ENCODE assay signal across 8 cellular contexts in the genomic region with DNA sequence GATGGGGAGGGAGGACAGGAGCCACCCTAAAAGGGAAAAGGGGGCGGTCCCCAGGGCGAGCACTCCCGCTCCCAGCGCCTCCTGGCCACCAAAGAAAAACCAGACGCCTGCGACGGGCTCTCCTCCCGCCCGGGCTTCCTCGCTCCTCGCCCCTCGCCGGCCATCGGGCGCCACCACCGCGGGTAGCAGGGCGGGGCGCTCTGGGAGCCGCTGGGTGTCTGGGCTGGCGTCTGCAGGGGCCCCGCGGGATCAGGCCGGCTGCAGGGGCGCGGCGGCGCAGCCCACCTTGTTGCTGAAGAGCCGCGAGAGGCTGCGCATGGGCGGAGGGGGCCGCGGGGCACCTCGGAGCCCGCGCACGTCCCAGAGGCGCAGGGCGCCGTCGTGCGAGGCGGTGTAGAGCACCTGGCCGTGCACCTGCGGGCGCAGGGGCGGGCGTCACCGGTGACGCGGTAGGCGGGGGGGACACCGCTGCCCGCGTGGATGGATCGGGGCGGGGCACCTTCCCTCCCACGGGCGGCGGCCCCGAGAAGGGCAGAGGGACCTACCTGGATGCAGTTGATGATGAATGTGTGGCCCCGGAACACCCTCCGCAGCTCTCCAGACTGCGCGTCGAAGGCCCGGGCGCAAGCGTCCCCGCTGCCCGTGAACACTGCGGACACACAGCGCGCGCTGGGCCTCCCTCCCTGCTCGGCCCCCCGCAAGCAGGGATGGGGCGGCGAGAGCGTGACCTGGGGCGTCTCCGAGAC. TPM values are rescaled to one million over a fixed set of nuclear protein-coding genes. Genes with fewer than 3 reads are reported as not detected.
DNase-seq lines count a peak whose midpoint lies in the region; ATAC-seq, FAIRE-seq and TF ChIP-seq lines count a peak whose summit lies in the region.

No MANE protein-coding gene starts in this region.

- SMC1A ChIA-PET in GM12878 (lab: Charles Lee; ENCODE audit: uncharacterized antibody, unreplicated experiment) = no interaction called here

- RAD21 ChIA-PET in GM12878 (lab: Charles Lee; ENCODE audit: unreplicated experiment) = interaction anchor here (1.4 kb wide), 1 partner anchor 13 kb away, joined by 3 read pairs; no protein-coding TSS in a partner anchor

- DNase-seq in D341Med (ENCODE audit: low spot score) (peak; percentile 67), NCI-H2171 treated with DMSO at 0.1 percent for 48 hours (lab: John Stamatoyannopoulos, UW) (peak; percentile 33), GM12878 (ENCODE audit: low read depth, low spot score) (no peak), LoVo (ENCODE audit: low spot score) (no peak), GF-D8 (lab: John Stamatoyannopoulos, UW) (no peak)
- DNase-seq in naive thymus-derived CD8-positive, alpha-beta T cell = peak; percentile 35 to 78 (median 65)

- no peak for TF ChIP-seq POLR2A in GM12878 (IDR thresholded peaks at IDR 0.05; ENCODE audit: low read depth, low read length)
- no peak for TF ChIP-seq POLR2A in GM18505 (IDR thresholded peaks at IDR 0.05; ENCODE audit: borderline replicate concordance, extremely low read depth, insufficient read depth, insufficient read length)

- peak overlapping the region in 9 of 10 donors; percentile 59 to 90 (median 83) for H3K4me3 Mint-ChIP-seq in naive thymus-derived CD8-positive, alpha-beta T cell

- FAIRE-seq in GM12878 (lab: Jason Lieb, UNC) = no peak

- TF ChIP-seq EP300 in GM12878 (IDR thresholded peaks at IDR 0.05; ENCODE audit: borderline replicate concordance in 1 of 2, control insufficient read depth in 1 of 2, low read depth in 2 of 2, low read length in 2 of 2) = no peak

- H3K4me3 ChIP-seq in GM12878 = peak overlapping the region; percentile 45; the same call in 1 of the 2 replicates

- H3K27me3 ChIP-seq in GM12878 (replicated peaks in 1 of 2; ENCODE audit: control insufficient read depth in 2 of 2, insufficient read depth in 2 of 2, low read length in 1 of 2) = peaks cover 2 to 3% of the 10 kb centered on the region in 2 experiments; a peak in 3 of 4 replicates

- intact Hi-C loops in GM12878 (cut with micrococcal nuclease; ENCODE audit: unreplicated experiment) = no loop called here

- peak overlapping the region in 5 of 10 donors; percentile 74 to 93 (median 91) for H3K27ac Mint-ChIP-seq in naive thymus-derived CD8-positive, alpha-beta T cell

- ATAC-seq in GM12878 (peak; percentile 52), GM18505 (IDR thresholded peaks at IDR 0.05; ENCODE audit: unreplicated experiment) (no peak), HG03280 (IDR thresholded peaks at IDR 0.05; ENCODE audit: unreplicated experiment) (no peak)
- peak; percentile 83 to 87 for ATAC-seq in naive thymus-derived CD8-positive, alpha-beta T cell

- no peaks in the 10 kb centered on the region for H3K9me3 Mint-ChIP-seq in naive thymus-derived CD8-positive, alpha-beta T cell

- H3K27ac ChIP-seq in GM12878 (ENCODE audit: control insufficient read depth, insufficient read depth) = no peak overlapping the region

- in situ Hi-C loops in GM12878 (cut with MboI) = loop anchor here (5.0 kb wide), 1 partner anchor 66 kb away; no protein-coding TSS in a partner anchor

- TF ChIP-seq RAD21 in GM12878 (IDR thresholded peaks at IDR 0.05; ENCODE audit: insufficient read depth, low read depth, low read length) = no peak

- TF ChIP-seq CTCF in GM12878 (IDR thresholded peaks at IDR 0.05 in 2 of 3, conservative IDR thresholded peaks at IDR 0.05 in 1 of 3; ENCODE audit: control insufficient read depth in 2 of 3, extremely low read depth in 1 of 3, insufficient read depth in 1 of 3, low read depth in 3 of 3, low read length in 3 of 3) = no peak

- CTCF ChIA-PET in GM12878 (lab: Yijun Ruan, JAX) = no interaction called here

- H2AFZ ChIP-seq in GM12878 (ENCODE audit: control insufficient read depth, low read depth, low read length) = peak overlapping the region; percentile 62

- H3K79me2 ChIP-seq in GM12878 (ENCODE audit: control insufficient read depth, insufficient read depth, low read length) = no peaks in the 10 kb centered on the region

- no peaks in the 10 kb centered on the region; the same call in 2 of the 3 replicates for H3K9me3 ChIP-seq in GM12878 (replicated peaks; ENCODE audit: control insufficient read depth, insufficient read depth, low read length)

- H3K36me3 Mint-ChIP-seq in naive thymus-derived CD8-positive, alpha-beta T cell = peaks cover 0 to 24% (median 3%) of the 10 kb centered on the region in 3 donors

- POLR2A ChIA-PET in GM12878 (lab: Charles Lee) = no interaction called here
- POLR2A ChIA-PET in naive thymus-derived CD8-positive, alpha-beta T cell (lab: Charles Lee) = interaction anchor here (0.7 to 0.8 kb wide), 2 partner anchors 10 to 67 kb away, joined by 3 to 5 read pairs; no protein-coding TSS in a partner anchor

- no TSS peak for BruUV-seq in GM12878 (replicated peaks; lab: Mats Ljungman, UMichigan)

- no peaks in the 10 kb centered on the region for H4K20me1 ChIP-seq in GM12878 (ENCODE audit: control insufficient read depth, insufficient read depth)

- peaks cover 14 to 16% (median 15%) of the 10 kb centered on the region in 4 donors for H3K4me1 Mint-ChIP-seq in naive thymus-derived CD8-positive, alpha-beta T cell

- peaks cover 7% of the 10 kb centered on the region for H3K4me1 ChIP-seq in GM12878 (ENCODE audit: control insufficient read depth, insufficient read depth, low read length)

- peaks cover 0 to 4% of the 10 kb centered on the region in 2 experiments; a peak in 2 of 4 replicates for H3K36me3 ChIP-seq in GM12878 (ENCODE audit: control insufficient read depth in 2 of 2, insufficient read depth in 2 of 2, low read length in 1 of 2)

- H3K9ac ChIP-seq in GM12878 (ENCODE audit: control insufficient read depth, insufficient read depth, low read length) = no peak overlapping the region

- peaks cover 3 to 10% (median 6%) of the 10 kb centered on the region in 5 donors for H3K27me3 Mint-ChIP-seq in naive thymus-derived CD8-positive, alpha-beta T cell

- peak overlapping the region; percentile 96 for H3K4me2 ChIP-seq in GM12878 (ENCODE audit: control insufficient read depth, insufficient read depth)

- WGBS in GM12878 (ENCODE audit: insufficient coverage, insufficient replicate concordance, low lambda C conversion rate, missing lambda C conversion rate) = 16% methylated on average over 73 of the region's 83 CpGs

RNA-seq across cellular contexts. Expression of gene WDR86, which starts 28.3 kb away (rescaled TPM):
- total RNA-seq in GM12878 (2013; cell fraction: nucleolus; rRNA removed) = 5.1 and 8.3 TPM in 2 replicates
- total RNA-seq in GM12878 (2014; rRNA removed) = not detected in 2 replicates
- total RNA-seq in GM12878 (2014; rRNA removed; fragmentation: Illumina TruSeq; extraction: Trizol) = not detected in 2 replicates
- not detected in 2 replicates for total RNA-seq in GM12878 (2021)
- 0.29 TPM for polyA plus RNA-seq in GM12878 (2011; ENCODE audit: low read depth)
- 0.15 and 0.22 TPM in 2 replicates for polyA plus RNA-seq in GM12878 (2011; rRNA removed)
- 0.24 and 0.38 TPM in 2 replicates for polyA plus RNA-seq in GM12878 (2011; cell fraction: cytosol; rRNA removed)
- polyA plus RNA-seq in GM12878 (2011; cell fraction: nucleus; rRNA removed) = 2.7 and 4.6 TPM in 2 replicates
- polyA plus RNA-seq in GM12878 (2012) = 0.26 and 0.65 TPM in 2 replicates
- polyA plus RNA-seq in GM12878 (2014; fragmentation: Illumina TruSeq; extraction: Trizol) = not detected in 2 replicates
- polyA plus RNA-seq in GM12878 (2014; fragmentation: Nextera tagmentation; extraction: Ambion mirVana) = under 1 TPM in 1 of 2 experiments, not detected in 1; 0.05 TPM
- not detected in 2 replicates for polyA plus RNA-seq in GM12878 (2014; rRNA removed)
- polyA plus RNA-seq in GM12878 (2016; fragmentation: Nextera tagmentation; extraction: Ambion mirVana) = under 1 TPM in 1 of 2 experiments, not detected in 1; 0.19 TPM
- polyA minus RNA-seq in GM12878 (2011; rRNA and poly(A)+ RNA removed) = 0.37 and 1.0 TPM in 2 replicates
- polyA minus RNA-seq in GM12878 (2011; cell fraction: cytosol; rRNA and poly(A)+ RNA removed) = not detected in 2 replicates
- 0.57 and 0.73 TPM in 2 replicates for polyA minus RNA-seq in GM12878 (2011; cell fraction: nucleus; rRNA and poly(A)+ RNA removed)
- total RNA-seq in naive thymus-derived CD8-positive, alpha-beta T cell = under 1 TPM; 0.47 to 0.85 TPM
- polyA plus RNA-seq in naive thymus-derived CD8-positive, alpha-beta T cell = 1 to 10 TPM in 1 of 3 donors, under 1 TPM in 2; 0.67 to 1.2 (median 0.81) TPM

RNA-seq across cellular contexts. Expression of gene NUB1, which starts 39.9 kb away (rescaled TPM):
- total RNA-seq in GM12878 (2013; cell fraction: nucleolus; rRNA removed) = 88.2 and 88.7 TPM in 2 replicates
- total RNA-seq in GM12878 (2014; rRNA removed) = 42.3 and 49.5 TPM in 2 replicates
- 64.0 and 65.6 TPM in 2 replicates for total RNA-seq in GM12878 (2014; rRNA removed; fragmentation: Illumina TruSeq; extraction: Trizol)
- 37.1 and 37.5 TPM in 2 replicates for total RNA-seq in GM12878 (2021)
- polyA plus RNA-seq in GM12878 (2011; ENCODE audit: low read depth) = 26.5 TPM
- 58.0 and 106 TPM in 2 replicates for polyA plus RNA-seq in GM12878 (2011; rRNA removed)
- polyA plus RNA-seq in GM12878 (2011; cell fraction: cytosol; rRNA removed) = 36.1 and 36.7 TPM in 2 replicates
- 49.8 and 60.9 TPM in 2 replicates for polyA plus RNA-seq in GM12878 (2011; cell fraction: nucleus; rRNA removed)
- 36.2 and 57.3 TPM in 2 replicates for polyA plus RNA-seq in GM12878 (2012)
- 102 and 177 TPM in 2 replicates for polyA plus RNA-seq in GM12878 (2014; fragmentation: Illumina TruSeq; extraction: Trizol)
- polyA plus RNA-seq in GM12878 (2014; fragmentation: Nextera tagmentation; extraction: Ambion mirVana) = 10 to 100 TPM; 24.1 to 28.8 TPM
- polyA plus RNA-seq in GM12878 (2014; rRNA removed) = 37.4 and 49.1 TPM in 2 replicates
- 10 to 100 TPM; 48.9 to 54.4 TPM for polyA plus RNA-seq in GM12878 (2016; fragmentation: Nextera tagmentation; extraction: Ambion mirVana)
- polyA minus RNA-seq in GM12878 (2011; rRNA and poly(A)+ RNA removed) = 31.6 and 38.5 TPM in 2 replicates
- 12.8 and 16.1 TPM in 2 replicates for polyA minus RNA-seq in GM12878 (2011; cell fraction: cytosol; rRNA and poly(A)+ RNA removed)
- polyA minus RNA-seq in GM12878 (2011; cell fraction: nucleus; rRNA and poly(A)+ RNA removed) = 16.8 and 26.8 TPM in 2 replicates
- 100 to 1,000 TPM in 1 of 2 experiments, 10 to 100 TPM in 1; 95.8 to 109 TPM for total RNA-seq in naive thymus-derived CD8-positive, alpha-beta T cell
- 10 to 100 TPM; 66.1 to 70.7 (median 68.8) TPM for polyA plus RNA-seq in naive thymus-derived CD8-positive, alpha-beta T cell

RNA-seq across cellular contexts. Expression of gene CRYGN, which starts 58.4 kb away (rescaled TPM):
- 0.32 TPM in 1 of 2 replicates, not detected in the other for total RNA-seq in GM12878 (2013; cell fraction: nucleolus; rRNA removed)
- not detected in 2 replicates for total RNA-seq in GM12878 (2014; rRNA removed)
- total RNA-seq in GM12878 (2014; rRNA removed; fragmentation: Illumina TruSeq; extraction: Trizol) = not detected in 2 replicates
- not detected in 2 replicates for total RNA-seq in GM12878 (2021)
- not detected for polyA plus RNA-seq in GM12878 (2011; ENCODE audit: low read depth)
- not detected in 2 replicates for polyA plus RNA-seq in GM12878 (2011; rRNA removed)
- 0.03 TPM in 1 of 2 replicates, not detected in the other for polyA plus RNA-seq in GM12878 (2011; cell fraction: cytosol; rRNA removed)
- 0.34 and 0.44 TPM in 2 replicates for polyA plus RNA-seq in GM12878 (2011; cell fraction: nucleus; rRNA removed)
- polyA plus RNA-seq in GM12878 (2012) = not detected in 2 replicates
- polyA plus RNA-seq in GM12878 (2014; fragmentation: Illumina TruSeq; extraction: Trizol) = not detected in 2 replicates
- polyA plus RNA-seq in GM12878 (2014; fragmentation: Nextera tagmentation; extraction: Ambion mirVana) = not detected
- polyA plus RNA-seq in GM12878 (2014; rRNA removed) = not detected in 2 replicates
- not detected for polyA plus RNA-seq in GM12878 (2016; fragmentation: Nextera tagmentation; extraction: Ambion mirVana)
- not detected in 2 replicates for polyA minus RNA-seq in GM12878 (2011; rRNA and poly(A)+ RNA removed)
- not detected in 2 replicates for polyA minus RNA-seq in GM12878 (2011; cell fraction: cytosol; rRNA and poly(A)+ RNA removed)
- polyA minus RNA-seq in GM12878 (2011; cell fraction: nucleus; rRNA and poly(A)+ RNA removed) = 0.36 TPM in 1 of 2 replicates, not detected in the other
- 1 to 10 TPM in 1 of 2 experiments, under 1 TPM in 1; 0.39 to 1.2 TPM for total RNA-seq in naive thymus-derived CD8-positive, alpha-beta T cell
- polyA plus RNA-seq in naive thymus-derived CD8-positive, alpha-beta T cell = under 1 TPM; 0.35 to 0.69 (median 0.65) TPM

Comparison
In these comparisons a context has a peak if more than half of its experiments do, and no peak if none do; other contexts are left out.
1. DNase-seq: peak in D341Med (single experiment), NCI-H2171 treated with DMSO at 0.1 percent for 48 hours (single experiment) and naive thymus-derived CD8-positive, alpha-beta T cell (10 of 10); none in GM12878 (single experiment), LoVo (single experiment) and GF-D8 (single experiment).
2. ATAC-seq: peak in GM12878 (single experiment) and naive thymus-derived CD8-positive, alpha-beta T cell (2 of 2); none in GM18505 (single experiment) and HG03280 (single experiment).